Comparison of ENCODE assay signal across 35 cellular contexts in the genomic region with DNA sequence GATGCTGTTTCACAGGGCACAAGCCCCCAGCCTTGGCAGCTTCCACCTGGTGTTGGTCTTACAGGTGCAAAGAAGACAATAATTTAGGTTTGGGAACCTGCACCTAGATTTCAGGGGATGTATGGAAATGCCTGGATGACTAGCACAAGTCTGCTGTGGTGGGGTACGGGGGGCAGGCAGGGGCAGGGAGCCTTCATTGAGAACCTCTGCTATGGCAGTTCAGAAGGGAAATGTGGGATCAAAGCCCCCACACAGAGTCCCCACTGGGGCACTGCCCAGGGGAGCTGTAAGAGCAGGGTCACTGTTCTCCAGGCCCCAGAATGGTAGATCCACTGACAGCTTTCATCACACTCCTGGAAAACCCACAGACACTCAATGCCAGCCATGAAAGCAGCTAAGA.
"Had no signal": no experiment of that assay in that cellular context is flagged by ENCODE, and none has a peak within 500 bp of the region (broad histone marks: within the 10 kb centered on the region; RNA-seq: fewer than 3 reads in every experiment).

No MANE protein-coding gene starts in this region.

- H3K27ac ChIP-seq: KMS-11 had no signal

- H3K36me3 ChIP-seq: MG63 had no signal

- DNase-seq: Karpas-422, Kasumi-1, MG63, MM.1S, MV-4-11, NCI-H1048, NCI-H1092, NCI-H1092 treated with DMSO at 0.1 percent for 48 hours, NCI-H1105, NCI-H1105 treated with DMSO at 0.1 percent for 48 hours, NCI-H1417, NCI-H1417 treated with DMSO at 0.1 percent for 48 hours, NCI-H1436, NCI-H1436 treated with DMSO at 0.1 percent for 48 hours, NCI-H146, NCI-H1694, NCI-H1694 treated with DMSO at 0.1 percent for 48 hours, NCI-H187, NCI-H187 treated with DMSO at 0.1 percent for 48 hours, NCI-H1930, NCI-H2029, NCI-H2029 treated with DMSO at 0.1 percent for 48 hours, NCI-H2081, NCI-H2081 treated with DMSO at 0.1 percent for 48 hours, NCI-H2107, NCI-H2171, NCI-H2171 treated with DMSO at 0.1 percent for 48 hours, NCI-H2227 treated with DMSO at 0.1 percent for 48 hours, NCI-H226, NCI-H345, NCI-H446, NCI-H446 treated with DMSO at 0.1 percent for 48 hours, NCI-H510A, NCI-H510A treated with DMSO at 0.1 percent for 48 hours had no signal

- H3K4me3 ChIP-seq: MG63 had no signal

- H3K9ac ChIP-seq: KMS-11 had no signal
